ENCODE assay signal across 16 cellular contexts in the genomic region with DNA sequence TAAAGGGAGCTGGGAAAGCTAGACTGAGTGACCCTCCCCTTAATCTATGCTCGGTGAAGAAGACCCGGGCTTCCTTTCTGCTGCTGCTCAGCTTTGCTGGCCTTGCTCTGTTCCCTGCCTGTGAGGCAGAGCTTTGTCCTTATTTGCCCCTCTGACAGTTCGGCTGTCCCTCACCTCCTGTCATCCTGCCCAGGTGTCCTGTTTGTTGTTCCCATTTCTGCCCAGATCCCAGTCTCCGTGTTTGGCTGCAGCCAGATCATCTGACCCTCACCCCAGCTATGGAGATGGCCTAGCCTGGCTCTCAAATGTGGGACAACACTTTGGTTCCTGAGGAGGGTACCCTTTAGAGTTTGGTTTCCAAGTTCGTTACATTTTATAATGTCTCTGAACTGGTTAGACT. TPM values are rescaled to one million over a fixed set of nuclear protein-coding genes. Genes with fewer than 3 reads are reported as not detected.
DNase-seq lines count a peak whose midpoint lies in the region; ATAC-seq, FAIRE-seq and TF ChIP-seq lines count a peak whose summit lies in the region.
"Had no signal": no experiment of that assay in that cellular context is flagged by ENCODE, and none has a peak within 500 bp of the region (broad histone marks: within the 10 kb centered on the region; RNA-seq: fewer than 3 reads in every experiment).

No MANE protein-coding gene starts in this region.

- CTCF ChIA-PET in HepG2 (lab: Yijun Ruan, JAX; ENCODE audit: low intra/inter-chr PET ratio, low total read pairs): no interaction called here

- ATAC-seq in HepG2 (no peak), right cardiac atrium (peak; percentile 44 to 73)

- FAIRE-seq in HepG2 (lab: Jason Lieb, UNC): no peak
- FAIRE-seq: astrocyte, K562, small intestine had no signal

- H3K4me2 ChIP-seq in HepG2 (ENCODE audit: low read depth, low read length): no peak overlapping the region

- H3K9me3 ChIP-seq in liver (ENCODE audit: control insufficient read depth in 4 of 4, low read length in 3 of 4) (no peaks in the 10 kb centered on the region), HepG2 (ENCODE audit: low read length) (no peaks in the 10 kb centered on the region), breast epithelium (peaks cover 0 to 1% of the 10 kb centered on the region in 2 donors), right cardiac atrium (ENCODE audit: control insufficient read depth, low read length) (peaks cover 2% of the 10 kb centered on the region), tibial nerve (no peaks in the 10 kb centered on the region)
- H3K9me3 ChIP-seq: neutrophil had no signal

- in situ Hi-C loops in HepG2 (cut with HindIII; ENCODE audit: extremely low pct_ligation_motif_present, low pct_unique_long_range_greater_than_20kb): no loop called here

- intact Hi-C loops in HepG2 (cut with micrococcal nuclease; ENCODE audit: unreplicated experiment) (loop anchor here (1.0 to 5.0 kb wide), 3 partner anchors 43 to 330 kb away; no protein-coding TSS in a partner anchor), breast epithelium (cut with DNase I; ENCODE audit: low total_unique reads) (no loop called here), right cardiac atrium (cut with DNase I) (loop anchor here in 2 of 4 donors (10.0 kb wide), 1 partner anchor 330 kb away; no protein-coding TSS in a partner anchor)

- DNase-seq in HepG2 (ENCODE audit: low spot score) (no peak), breast epithelium (ENCODE audit: low spot score in 2 of 2) (no peak), right cardiac atrium (no peak), tibial nerve (ENCODE audit: low spot score in 2 of 2) (no peak), activated gamma-delta T cell (lab: John Stamatoyannopoulos, UW) (no peak), DMS114 treated with DMSO at 0.1 percent for 48 hours (lab: John Stamatoyannopoulos, UW; ENCODE audit: unreplicated experiment) (no peak)
- DNase-seq in stimulated activated CD4-positive, alpha-beta T cell treated with anti-CD3 and anti-CD28 coated beads, Interleukin-2, amount 100 ng/mL, for 24 hours: no peak
- DNase-seq: activated T-cell treated with anti-CD3 and anti-CD28 coated beads, Interleukin-2, amount 50 U/mL, for 48 hours; mesendoderm; NCI-H1105 treated with DMSO at 0.1 percent for 48 hours; NCI-H226; small intestine had no signal

- POLR2A ChIA-PET in HepG2 (lab: Yijun Ruan, JAX): no interaction called here

- H4K20me1 ChIP-seq in HepG2 (ENCODE audit: insufficient read depth, low read length): no peaks in the 10 kb centered on the region

- 37% methylated on average over 5 of the region's 5 CpGs for WGBS in liver
- 90% methylated on average over 5 of the region's 5 CpGs for WGBS in HepG2 (ENCODE audit: low lambda C conversion rate)
- 57% methylated on average over 5 of the region's 5 CpGs for WGBS in right cardiac atrium
- whole genome bisulfite sequencing in tibial nerve, 2 donors: 68 to 80% methylated on average over 5 of the region's 5 CpGs

- H3K36me3 ChIP-seq in liver (ENCODE audit: control insufficient read depth in 4 of 4, insufficient read depth in 3 of 4, low read depth in 1 of 4, low read length in 3 of 4): peaks cover 5 to 44% (median 38%) of the 10 kb centered on the region in 4 donors
- peaks cover 33 to 76% of the 10 kb centered on the region in 2 experiments; a peak in 4 of 5 replicates for H3K36me3 ChIP-seq in HepG2 (replicated peaks in 1 of 2; ENCODE audit: control insufficient read depth in 1 of 2, insufficient read depth in 2 of 2, low read length in 2 of 2)
- H3K36me3 ChIP-seq in breast epithelium: no peaks in the 10 kb centered on the region
- H3K36me3 ChIP-seq in tibial nerve: peaks cover 0 to 69% (median 0%) of the 10 kb centered on the region in 3 donors

- H3K79me2 ChIP-seq in HepG2 (ENCODE audit: insufficient read depth, low read length): no peaks in the 10 kb centered on the region

- BruUV-seq in HepG2 (replicated peaks; lab: Mats Ljungman, UMichigan): no TSS peak

- TF ChIP-seq POLR2A in HepG2 (IDR thresholded peaks at IDR 0.05; ENCODE audit: insufficient read depth in 1 of 2, low read depth in 2 of 2, low read length in 2 of 2) (no peak), breast epithelium (IDR thresholded peaks at IDR 0.05) (no peak), tibial nerve (IDR thresholded peaks at IDR 0.05) (no peak)

- H3K9ac ChIP-seq in liver (ENCODE audit: low read depth in 1 of 2, low read length in 2 of 2) (peak overlapping the region in 1 of 2 donors; percentile 79), HepG2 (ENCODE audit: insufficient read depth, low read depth, low read length) (no peak overlapping the region)

- H2AFZ ChIP-seq in HepG2 (ENCODE audit: low read length): no peak overlapping the region

- TF ChIP-seq EP300 in HepG2 (IDR thresholded peaks at IDR 0.05; ENCODE audit: low read depth in 2 of 2, low read length in 2 of 2) (no peak), HepG2 (CRISPR knock-in tag; IDR thresholded peaks at IDR 0.05; ENCODE audit: borderline replicate concordance) (no peak), tibial nerve (IDR thresholded peaks at IDR 0.05) (no peak)

- H3K27me3 ChIP-seq in liver (ENCODE audit: control insufficient read depth in 4 of 4, insufficient read depth in 4 of 4, low read length in 3 of 4) (no peaks in the 10 kb centered on the region), HepG2 (ENCODE audit: control insufficient read depth in 1 of 2, insufficient read depth in 2 of 2, low read length in 2 of 2) (no peaks in the 10 kb centered on the region), breast epithelium (no peaks in the 10 kb centered on the region), right cardiac atrium (ENCODE audit: control insufficient read depth, insufficient read depth) (no peaks in the 10 kb centered on the region), tibial nerve (no peaks in the 10 kb centered on the region)
- H3K27me3 ChIP-seq: neutrophil had no signal

- no peak overlapping the region for H3K4me3 ChIP-seq in liver (ENCODE audit: low read depth in 1 of 3, low read length in 3 of 3)
- H3K4me3 ChIP-seq in HepG2 (replicated peaks in 1 of 3; ENCODE audit: insufficient read depth in 1 of 3, low read depth in 2 of 3, low read length in 3 of 3): no peak overlapping the region
- H3K4me3 ChIP-seq in breast epithelium: no peak overlapping the region
- no peak overlapping the region for H3K4me3 ChIP-seq in right cardiac atrium (ENCODE audit: low read length)
- no peak overlapping the region for H3K4me3 ChIP-seq in tibial nerve
- H3K4me3 ChIP-seq: K562 had no signal

- TF ChIP-seq CTCF in liver (IDR thresholded peaks at IDR 0.05; ENCODE audit: low read depth, low read length, missing input control) (no peak), HepG2 (CRISPR knock-in tag; IDR thresholded peaks at IDR 0.05) (no peak), breast epithelium (IDR thresholded peaks at IDR 0.05) (no peak), tibial nerve (IDR thresholded peaks at IDR 0.05) (no peak)

- H3K27ac ChIP-seq in liver (ENCODE audit: low read depth in 1 of 2, low read length in 2 of 2) (peak overlapping the region; percentile 82 to 91), HepG2 (ENCODE audit: extremely low read length, insufficient read depth, low read length) (no peak overlapping the region), breast epithelium (peak overlapping the region; percentile 65 to 68), right cardiac atrium (ENCODE audit: low read length) (peak overlapping the region; percentile 6), tibial nerve (peak overlapping the region; percentile 33 to 79 (median 63))
- H3K27ac ChIP-seq: neutrophil had no signal

- peaks cover 0 to 34% (median 24%) of the 10 kb centered on the region in 4 donors for H3K4me1 ChIP-seq in liver (ENCODE audit: control insufficient read depth in 4 of 4, insufficient read depth in 4 of 4, low read length in 3 of 4)
- H3K4me1 ChIP-seq in HepG2 (ENCODE audit: insufficient read depth, low read length): no peaks in the 10 kb centered on the region
- H3K4me1 ChIP-seq in breast epithelium: peaks cover 0 to 7% of the 10 kb centered on the region in 2 donors
- no peaks in the 10 kb centered on the region for H3K4me1 ChIP-seq in right cardiac atrium (ENCODE audit: control insufficient read depth, insufficient read depth, low read length)
- peaks cover 0 to 35% (median 3%) of the 10 kb centered on the region in 4 donors for H3K4me1 ChIP-seq in tibial nerve

- peak; percentile 44 to 56 for TF ChIP-seq RAD21 in liver (IDR thresholded peaks at IDR 0.05)
- no peak for TF ChIP-seq RAD21 in HepG2 (CRISPR knock-in tag; IDR thresholded peaks at IDR 0.05)

TF ChIP-seq in liver, 16 proteins besides CTCF, POLR2A, EP300 and RAD21 (continues in another document):
- TF ChIP-seq FOXA1 (IDR thresholded peaks at IDR 0.05) (peak; percentile 45), SP1 (IDR thresholded peaks at IDR 0.05) (peak; percentile 88)

RNA-seq across cellular contexts. Expression of gene OTULIN, which starts 20.2 kb away (rescaled TPM):
- total RNA-seq in liver: 10 to 100 TPM; 12.7 to 44.4 TPM
- polyA plus RNA-seq in liver: 10 to 100 TPM in 1 of 2 donors, 1 to 10 TPM in 1; 8.6 to 11.6 TPM
- total RNA-seq in HepG2 (2016; rRNA removed; fragmentation: Illumina TruSeq; extraction: Trizol): 31.9 and 34.8 TPM in 2 replicates
- total RNA-seq in HepG2 (2016; cell fraction: cytosol; rRNA removed; fragmentation: Illumina TruSeq; extraction: Trizol; ENCODE audit: low read depth): 16.9 and 21.4 TPM in 2 replicates
- 31.8 and 34.4 TPM in 2 replicates for total RNA-seq in HepG2 (2016; cell fraction: insoluble cytoplasmic fraction; rRNA removed; fragmentation: Illumina TruSeq; extraction: Trizol)
- total RNA-seq in HepG2 (2016; cell fraction: membrane; rRNA removed; fragmentation: Illumina TruSeq; extraction: Trizol): 19.5 and 20.6 TPM in 2 replicates
- total RNA-seq in HepG2 (2016; cell fraction: nucleus; rRNA removed; fragmentation: Illumina TruSeq; extraction: Trizol): 45.8 and 50.5 TPM in 2 replicates
- 7.0 and 8.9 TPM in 2 replicates for polyA plus RNA-seq in HepG2 (2011; rRNA removed)
- polyA plus RNA-seq in HepG2 (2011; cell fraction: cytosol; rRNA removed): 4.9 and 6.8 TPM in 2 replicates
- 10.3 and 10.8 TPM in 2 replicates for polyA plus RNA-seq in HepG2 (2011; cell fraction: nucleus; rRNA removed)
- 6.9 and 8.0 TPM in 2 replicates for polyA plus RNA-seq in HepG2 (2012)
- polyA plus RNA-seq in HepG2 (2016; cell fraction: cytosol; fragmentation: Illumina TruSeq; extraction: Trizol; ENCODE audit: low read depth): 3.0 and 5.2 TPM in 2 replicates
- 21.4 and 24.2 TPM in 2 replicates for polyA plus RNA-seq in HepG2 (2016; cell fraction: insoluble cytoplasmic fraction; fragmentation: Illumina TruSeq; extraction: Trizol; ENCODE audit: low read depth)
- polyA plus RNA-seq in HepG2 (2016; cell fraction: membrane; fragmentation: Illumina TruSeq; extraction: Trizol; ENCODE audit: low read depth): 8.4 and 9.0 TPM in 2 replicates
- polyA plus RNA-seq in HepG2 (2016; cell fraction: nucleus; fragmentation: Illumina TruSeq; extraction: Trizol; ENCODE audit: insufficient read depth, low read depth): 20.2 and 24.3 TPM in 2 replicates
- polyA minus RNA-seq in HepG2 (2011; rRNA and poly(A)+ RNA removed; ENCODE audit: low replicate concordance): 31.4 and 78.2 TPM in 2 replicates
- polyA minus RNA-seq in HepG2 (2011; cell fraction: cytosol; rRNA and poly(A)+ RNA removed): 8.8 and 9.8 TPM in 2 replicates
- polyA minus RNA-seq in HepG2 (2011; cell fraction: nucleus; rRNA and poly(A)+ RNA removed): 72.2 and 76.3 TPM in 2 replicates
- total RNA-seq in breast epithelium: 10 to 100 TPM; 31.0 to 63.7 (median 47.2) TPM
- 10 to 100 TPM; 18.2 to 20.4 (median 19.2) TPM for total RNA-seq in right cardiac atrium
- polyA plus RNA-seq in right cardiac atrium: 6.0 TPM
- total RNA-seq in tibial nerve: 10 to 100 TPM; 37.7 to 59.2 (median 43.1) TPM
